In the genomic region with DNA sequence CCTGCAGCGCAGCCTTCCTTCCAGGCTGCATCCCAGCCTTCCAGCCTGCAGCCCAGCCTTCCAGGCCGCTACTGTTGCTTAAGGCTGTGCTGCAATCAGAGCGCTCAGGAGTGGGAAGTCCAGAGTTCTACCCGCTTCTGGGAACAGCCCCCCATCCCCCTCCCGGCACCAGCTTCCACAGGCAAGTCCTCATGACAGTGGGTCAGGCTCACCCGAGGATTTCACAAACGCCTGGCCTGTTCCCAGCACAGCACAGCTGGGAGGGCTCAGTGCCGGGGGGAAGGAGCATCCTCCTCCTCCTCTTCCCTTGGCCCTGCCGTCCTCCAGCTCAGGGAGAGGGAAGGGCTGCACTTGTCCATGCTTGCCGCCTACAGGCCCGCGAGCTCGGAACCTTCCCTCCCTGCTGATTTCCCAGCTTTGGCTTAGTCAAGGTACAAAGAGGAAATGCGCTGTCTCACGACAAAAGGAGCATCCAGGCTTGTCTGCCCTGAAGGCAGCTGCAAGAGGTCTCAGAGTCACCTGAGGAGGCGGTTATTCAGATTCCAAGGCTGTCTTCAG, we compare ENCODE assay signal across 8 cellular contexts. TPM values are rescaled to one million over a fixed set of nuclear protein-coding genes. Genes with fewer than 3 reads are reported as not detected.
DNase-seq lines count a peak whose midpoint lies in the region; ATAC-seq and TF ChIP-seq lines count a peak whose summit lies in the region.

No MANE protein-coding gene starts in this region.

- TF ChIP-seq EP300 in ovary (IDR thresholded peaks at IDR 0.05): peak; percentile 100

- H3K4me2 ChIP-seq in H9 (ENCODE audit: insufficient read depth, insufficient read length, low read length): peak overlapping the region; percentile 65

- peaks cover 0 to 4% of the 10 kb centered on the region in 2 experiments; a peak in 1 of 5 replicates for H3K9me3 Mint-ChIP-seq in H9
- no peaks in the 10 kb centered on the region for H3K9me3 Mint-ChIP-seq in activated CD4-positive, alpha-beta memory T cell treated with anti-CD3 and anti-CD28 coated beads for 36 hours

- no peaks in the 10 kb centered on the region for H3K79me2 ChIP-seq in H9 (ENCODE audit: insufficient read depth, low read length)

- no peak overlapping the region for H4K91ac ChIP-seq in H9 (ENCODE audit: insufficient read length, low read depth, low read length)

- peaks cover 48% of the 10 kb centered on the region for H3K27me3 Mint-ChIP-seq in H9 (ENCODE audit: low read depth)
- no peaks in the 10 kb centered on the region for H3K27me3 Mint-ChIP-seq in activated CD4-positive, alpha-beta memory T cell treated with anti-CD3 and anti-CD28 coated beads for 36 hours

- H2BK20ac ChIP-seq in H9 (ENCODE audit: low read depth, low read length, poor library complexity, severe bottlenecking): no peak overlapping the region

- no peak overlapping the region for H3K9ac ChIP-seq in H9 (ENCODE audit: extremely low read depth, insufficient read length, low read length)

- H3K23me2 ChIP-seq in H9 (ENCODE audit: insufficient read length, low read depth, low read length, poor library complexity, severe bottlenecking): peaks cover 7% of the 10 kb centered on the region

- no peak overlapping the region for H2BK15ac ChIP-seq in H9 (ENCODE audit: low read depth, low read length)

- H3K27me3 ChIP-seq in H9 (ENCODE audit: insufficient read depth, low read length) (no peaks in the 10 kb centered on the region), ovary (no peaks in the 10 kb centered on the region)

- ATAC-seq in GM19452 (IDR thresholded peaks at IDR 0.05; ENCODE audit: unreplicated experiment) (no peak), HG02763 (IDR thresholded peaks at IDR 0.05; ENCODE audit: unreplicated experiment) (no peak)

- H2BK120ac ChIP-seq in H9 (ENCODE audit: low read depth, low read length, poor library complexity, severe bottlenecking): no peak overlapping the region

- peak; percentile 95 for DNase-seq in H9
- DNase-seq in activated CD4-positive, alpha-beta memory T cell treated with anti-CD3 and anti-CD28 coated beads for 36 hours: no peak
- peak; percentile 94 for DNase-seq in cardiac septum (ENCODE audit: low spot score)
- peak; percentile 98 to 100 (median 99) for DNase-seq in ovary
- no peak for DNase-seq in NCI-H774 (lab: John Stamatoyannopoulos, UW)
- no peak for DNase-seq in GM19238 (ENCODE audit: insufficient read length, low spot score)

- H3K18ac ChIP-seq in H9 (ENCODE audit: insufficient read length, low read depth, low read length): peak overlapping the region; percentile 23

- no peaks in the 10 kb centered on the region for H3K79me1 ChIP-seq in H9 (ENCODE audit: insufficient read depth, low read depth, low read length, poor library complexity, severe bottlenecking)

- H3K14ac ChIP-seq in H9 (ENCODE audit: insufficient read depth, low read length): peak overlapping the region; percentile 7; the same call in 1 of the 2 replicates

- no peak overlapping the region for H4K8ac ChIP-seq in H9 (replicated peaks; ENCODE audit: insufficient read length, low read depth, low read length)

- CTCF ChIA-PET in activated CD4-positive, alpha-beta memory T cell treated with anti-CD3 and anti-CD28 coated beads for 36 hours (lab: Charles Lee): interaction anchor here (0.9 kb wide), 1 partner anchor 41 kb away, joined by 3 read pairs; no protein-coding TSS in a partner anchor

- peak; percentile 41 for TF ChIP-seq POLR2A in ovary (IDR thresholded peaks at IDR 0.05)

- H3K27ac ChIP-seq in H9 (ENCODE audit: insufficient read length, low read depth, low read length) (peak overlapping the region; percentile 4), ovary (peak overlapping the region; percentile 73 to 91)

- peaks cover 41 to 45% of the 10 kb centered on the region in 2 experiments for H3K4me1 Mint-ChIP-seq in H9
- peaks cover 74% of the 10 kb centered on the region for H3K4me1 Mint-ChIP-seq in activated CD4-positive, alpha-beta memory T cell treated with anti-CD3 and anti-CD28 coated beads for 36 hours (ENCODE audit: low read depth)

- H4K20me1 ChIP-seq in H9 (ENCODE audit: control insufficient read depth, insufficient read depth, insufficient read length): no peaks in the 10 kb centered on the region

- H2BK12ac ChIP-seq in H9 (ENCODE audit: insufficient read length, low read depth, low read length): no peak overlapping the region

- intact Hi-C loops in activated CD4-positive, alpha-beta memory T cell treated with anti-CD3 and anti-CD28 coated beads for 36 hours (cut with micrococcal nuclease): no loop called here
- intact Hi-C loops in cardiac septum (cut with DNase I): no loop called here
- intact Hi-C loops in ovary (cut with DNase I): no loop called here

- H3K4ac ChIP-seq in H9 (ENCODE audit: low read depth, low read length): no peak overlapping the region

- H3K4me1 ChIP-seq in H9 (ENCODE audit: insufficient read depth, low read length) (peaks cover 8% of the 10 kb centered on the region; the same call in 1 of the 2 replicates), ovary (ENCODE audit: insufficient read depth) (peaks cover 9% of the 10 kb centered on the region)

- H3K56ac ChIP-seq in H9 (ENCODE audit: insufficient read length, low read depth, low read length): no peak overlapping the region

- H2AFZ ChIP-seq in H9 (ENCODE audit: low read length): no peak overlapping the region

- peak; percentile 25; the same call in 2 of the 3 replicates for TF ChIP-seq CTCF in H9 (conservative IDR thresholded peaks at IDR 0.05)
- peak in 1 of 3 donors; percentile 29 for TF ChIP-seq CTCF in ovary (IDR thresholded peaks at IDR 0.05)

- no peak overlapping the region for H3K4me3 ChIP-seq in ovary

- H4K5ac ChIP-seq in H9 (ENCODE audit: insufficient read length, low read depth, low read length): no peak overlapping the region

- peak overlapping the region; percentile 78 to 98 (median 85); a peak in 6 of 7 replicates for H3K27ac Mint-ChIP-seq in H9
- no peak overlapping the region for H3K27ac Mint-ChIP-seq in activated CD4-positive, alpha-beta memory T cell treated with anti-CD3 and anti-CD28 coated beads for 36 hours

- H3T11ph ChIP-seq in H9 (ENCODE audit: low read length): no peak overlapping the region

- POLR2A ChIA-PET in activated CD4-positive, alpha-beta memory T cell treated with anti-CD3 and anti-CD28 coated beads for 36 hours (lab: Charles Lee): no interaction called here

- peak overlapping the region; percentile 44 to 74; a peak in 4 of 5 replicates for H3K4me3 Mint-ChIP-seq in H9
- peak overlapping the region; percentile 60 for H3K4me3 Mint-ChIP-seq in activated CD4-positive, alpha-beta memory T cell treated with anti-CD3 and anti-CD28 coated beads for 36 hours

- no CpG with 5 or more reads among the region's 16 CpGs for WGBS in H9 (ENCODE audit: extremely low coverage, insufficient read length, low lambda C conversion rate)
- 3 to 11% (median 9%) methylated on average over 16 of the region's 16 CpGs for WGBS in ovary, 3 donors

- H3K9me3 ChIP-seq in H9 (ENCODE audit: control insufficient read depth, low read depth, low read length) (no peaks in the 10 kb centered on the region), ovary (no peaks in the 10 kb centered on the region)

- no peaks in the 10 kb centered on the region for H3K36me3 ChIP-seq in ovary

- H3K36me3 Mint-ChIP-seq in H9 (ENCODE audit: insufficient read depth in 1 of 3, low read depth in 3 of 3): peaks cover 0 to 2% (median 0%) of the 10 kb centered on the region in 3 experiments; a peak in 2 of 7 replicates
- peaks cover 15% of the 10 kb centered on the region for H3K36me3 Mint-ChIP-seq in activated CD4-positive, alpha-beta memory T cell treated with anti-CD3 and anti-CD28 coated beads for 36 hours

- no peak overlapping the region for H2BK5ac ChIP-seq in H9 (ENCODE audit: insufficient read length, low read length)

- H3K23ac ChIP-seq in H9 (ENCODE audit: insufficient read length, low read depth, low read length): no peak overlapping the region

- H2AK5ac ChIP-seq in H9 (ENCODE audit: insufficient read length, low read length): no peak overlapping the region

RNA-seq across cellular contexts. Expression of a gene that starts 8.3 kb away (rescaled TPM):
- total RNA-seq in H9 (2021) (9.5 and 9.6 TPM in 2 replicates), cardiac septum (49.9 TPM), ovary (100 to 1,000 TPM in 2 of 7 donors, 10 to 100 TPM in 5; 14.4 to 284 (median 56.5) TPM)
- 100 to 1,000 TPM; 162 to 167 TPM for total RNA-seq in activated CD4-positive, alpha-beta memory T cell treated with anti-CD3 and anti-CD28 coated beads for 36 hours
- 10 to 100 TPM; 21.9 to 69.5 TPM for polyA plus RNA-seq in ovary

RNA-seq across cellular contexts. Expression of a gene that starts 26.9 kb away (rescaled TPM):
- total RNA-seq in H9 (2021): 41.8 and 45.7 TPM in 2 replicates
- total RNA-seq in activated CD4-positive, alpha-beta memory T cell treated with anti-CD3 and anti-CD28 coated beads for 36 hours: 10 to 100 TPM; 75.8 to 78.1 TPM
- 22.1 TPM for total RNA-seq in cardiac septum
- 10 to 100 TPM; 27.2 to 50.2 (median 37.6) TPM for total RNA-seq in ovary
- 10 to 100 TPM; 13.5 to 28.7 TPM for polyA plus RNA-seq in ovary

Comparison
In these comparisons a context has a peak if more than half of its experiments do, and no peak if none do; other contexts are left out.
1. DNase-seq: peak in H9 (single experiment), cardiac septum (single experiment) and ovary (5 of 5); none in activated CD4-positive, alpha-beta memory T cell treated with anti-CD3 and anti-CD28 coated beads for 36 hours (single experiment), NCI-H774 (single experiment) and GM19238 (single experiment).